8 cellular contexts compared by ENCODE assay signal in genomic region chr12:13195848-13196301, GRCh38. TPM values are rescaled to one million over a fixed set of nuclear protein-coding genes. Genes with fewer than 3 reads are reported as not detected.
DNase-seq lines count a peak whose midpoint lies in the region; ATAC-seq and TF ChIP-seq lines count a peak whose summit lies in the region.

No MANE protein-coding gene starts in this region.

- intact Hi-C loops in sigmoid colon (cut with DNase I), result loop anchor here (5.0 kb wide), 1 partner anchor 94 kb away; the partner anchor contains the start of gene GSG1

- peak overlapping the region; percentile 15 for H3K4me3 ChIP-seq in fibroblast of the aortic adventitia (ENCODE audit: low read depth, low read length)
- peak overlapping the region in 3 of 4 donors; percentile 40 to 50 (median 47) for H3K4me3 ChIP-seq in sigmoid colon

- DNase-seq in EH (ENCODE audit: low read depth) (peak; percentile 77), fibroblast of the aortic adventitia (ENCODE audit: low read depth) (peak; percentile 75), sigmoid colon (peak; percentile 65), AML-193 (lab: John Stamatoyannopoulos, UW) (no peak), NCI-H526 (lab: John Stamatoyannopoulos, UW) (no peak)

- peak overlapping the region; percentile 3; the same call in 1 of the 2 replicates for H3K27ac ChIP-seq in VCaP
- H3K27ac ChIP-seq in sigmoid colon, result peak overlapping the region; percentile 74 to 88 (median 78)

- H3K27me3 ChIP-seq in sigmoid colon, result no peaks in the 10 kb centered on the region

- no peak for ATAC-seq in GM21360 (IDR thresholded peaks at IDR 0.05; ENCODE audit: unreplicated experiment)
- ATAC-seq in HG02798 (IDR thresholded peaks at IDR 0.05; ENCODE audit: poor library complexity, unreplicated experiment), result no peak

- TF ChIP-seq EP300 in sigmoid colon (IDR thresholded peaks at IDR 0.05), result no peak

- no peak for TF ChIP-seq CTCF in VCaP (conservative IDR thresholded peaks at IDR 0.05)
- no peak for TF ChIP-seq CTCF in fibroblast of the aortic adventitia (IDR thresholded peaks at IDR 0.05; ENCODE audit: insufficient read depth, low read length)
- TF ChIP-seq CTCF in sigmoid colon (IDR thresholded peaks at IDR 0.05), result no peak

- TF ChIP-seq POLR2A in sigmoid colon (IDR thresholded peaks at IDR 0.05), result no peak

- H3K4me1 ChIP-seq in sigmoid colon, result peaks cover 0 to 26% (median 21%) of the 10 kb centered on the region in 4 donors

- no peaks in the 10 kb centered on the region for H3K9me3 ChIP-seq in sigmoid colon

- WGBS in sigmoid colon, 2 donors, result 11 to 42% methylated on average over 2 of the region's 2 CpGs

- no peaks in the 10 kb centered on the region for H3K36me3 ChIP-seq in sigmoid colon

RNA-seq across cellular contexts. Expression of gene EMP1, which starts 0.7 kb away (rescaled TPM):
- total RNA-seq in fibroblast of the aortic adventitia (ENCODE audit: low replicate concordance) (19.1 and 244 TPM in 2 replicates), sigmoid colon (100 to 1,000 TPM in 2 of 4 donors, 10 to 100 TPM in 2; 72.1 to 172 (median 94.2) TPM)
- polyA plus RNA-seq in sigmoid colon, result 100 to 1,000 TPM in 1 of 3 donors, 10 to 100 TPM in 2; 25.8 to 153 (median 34.7) TPM

Comparison
In these comparisons a context has a peak if more than half of its experiments do, and no peak if none do; other contexts are left out.
1. DNase-seq: peak in EH (single experiment), fibroblast of the aortic adventitia (single experiment) and sigmoid colon (single experiment); none in AML-193 (0 of 2) and NCI-H526 (0 of 2).